ENCODE assay signal across 3 cellular contexts in genomic region chr22:19531327-19531726, GRCh38. TPM values are rescaled to one million over a fixed set of nuclear protein-coding genes. Genes with fewer than 3 reads are reported as not detected.
"Had no signal": no experiment of that assay in that cellular context is flagged by ENCODE, and none has a peak within 500 bp of the region (broad histone marks: within the 10 kb centered on the region; RNA-seq: fewer than 3 reads in every experiment).

No MANE protein-coding gene starts in this region.

RNA-seq across cellular contexts. Expression of gene CLDN5, which starts 7.1 kb away (rescaled TPM):
- total RNA-seq: mammary epithelial cell, mesothelial cell of epicardium had no signal
- polyA plus RNA-seq: keratinocyte had no signal
